Comparison of ENCODE assay signal across 1 cellular context in genomic region chr11:2890466-2891241, GRCh38.
TF ChIP-seq lines count a peak whose summit lies in the region.

No MANE protein-coding gene starts in this region.

TF ChIP-seq in H1, 55 proteins besides CTCF, POLR2A, EP300 and RAD21 (continued from another document):
- TF ChIP-seq ATF2 (IDR thresholded peaks at IDR 0.05; ENCODE audit: low read length) = no peak
- no peak for TF ChIP-seq RBBP5 (IDR thresholded peaks at IDR 0.05; ENCODE audit: borderline replicate concordance, low read depth, low read length)
- 0 out of 2 replicates have a peak, but pooled peaks have one; percentile 35 for TF ChIP-seq KDM1A (IDR thresholded peaks at IDR 0.05; ENCODE audit: borderline replicate concordance, low read length)
- 0 out of 2 replicates have a peak, but pooled peaks have one; percentile 23 for TF ChIP-seq E2F6 (IDR thresholded peaks at IDR 0.05)
- no peak for TF ChIP-seq SP4 (IDR thresholded peaks at IDR 0.05; ENCODE audit: low read length)
- no peak for TF ChIP-seq POU5F1 (IDR thresholded peaks at IDR 0.05; ENCODE audit: low read depth, low read length)
- no peak for TF ChIP-seq USF2 (IDR thresholded peaks at IDR 0.05; ENCODE audit: low read length)
- TF ChIP-seq CBX8 (IDR thresholded peaks at IDR 0.05; ENCODE audit: borderline replicate concordance, low read depth, low read length) = no peak
- TF ChIP-seq SRF (IDR thresholded peaks at IDR 0.05; ENCODE audit: low read depth, low read length) = no peak
- no peak for TF ChIP-seq TCF12 (IDR thresholded peaks at IDR 0.05; ENCODE audit: low read depth, low read length)
